In genomic region chrX:136214551-136214950, GRCh38 we compare ENCODE assay signal across 11 cellular contexts. TPM values are rescaled to one million over a fixed set of nuclear protein-coding genes. Genes with fewer than 3 reads are reported as not detected.
DNase-seq lines count a peak whose midpoint lies in the region; ATAC-seq and TF ChIP-seq lines count a peak whose summit lies in the region.
"Had no signal": no experiment of that assay in that cellular context is flagged by ENCODE, and none has a peak within 500 bp of the region (broad histone marks: within the 10 kb centered on the region; RNA-seq: fewer than 3 reads in every experiment).

No MANE protein-coding gene starts in this region.

- peak; percentile 73 for DNase-seq in HCEC 1CT
- peak; percentile 76 for DNase-seq in amniotic epithelial cell (ENCODE audit: low read depth)
- DNase-seq in kidney glomerular epithelial cell (lab: John Stamatoyannopoulos, UW) = peak; percentile 88
- no peak for DNase-seq in thoracic aorta (ENCODE audit: low spot score)
- DNase-seq in HT-29 (ENCODE audit: low spot score) = no peak
- DNase-seq: activated naive CD4-positive, alpha-beta T cell treated with anti-CD3 and anti-CD28 coated beads, Interleukin-2, amount 50 U/mL, for 16 hours; heart right ventricle had no signal

- no peaks in the 10 kb centered on the region for H3K9me3 ChIP-seq in thoracic aorta
- H3K9me3 ChIP-seq: heart right ventricle had no signal

- H3K36me3 ChIP-seq in thoracic aorta = no peaks in the 10 kb centered on the region

- H3K4me3 ChIP-seq in thoracic aorta = no peak overlapping the region
- H3K4me3 ChIP-seq: heart right ventricle had no signal

- H3K27ac ChIP-seq in thoracic aorta = peak overlapping the region; percentile 38 to 61
- H3K27ac ChIP-seq: parathyroid adenoma had no signal

- no peaks in the 10 kb centered on the region for H3K27me3 ChIP-seq in thoracic aorta (replicated peaks; ENCODE audit: insufficient read depth)

- H3K4me1 ChIP-seq in thoracic aorta (ENCODE audit: control insufficient read depth in 1 of 2, low read depth in 2 of 2) = peaks cover 0 to 2% of the 10 kb centered on the region in 2 donors
- H3K4me1 ChIP-seq: parathyroid adenoma had no signal

- no peak for TF ChIP-seq CTCF in thoracic aorta (IDR thresholded peaks at IDR 0.05)

- ATAC-seq in thoracic aorta (ENCODE audit: insufficient number of reproducible peaks, low FRiP score, low read depth) = no peak
- ATAC-seq in GM18907 (IDR thresholded peaks at IDR 0.05; ENCODE audit: unreplicated experiment) = no peak
- no peak for ATAC-seq in HG03196 (IDR thresholded peaks at IDR 0.05; ENCODE audit: unreplicated experiment)
- ATAC-seq in HG03025 (IDR thresholded peaks at IDR 0.05; ENCODE audit: low FRiP score, unreplicated experiment) = no peak

RNA-seq across cellular contexts. Expression of gene MAP7D3, which starts 36.6 kb away (rescaled TPM):
- total RNA-seq in thoracic aorta = 10 to 100 TPM; 41.6 to 44.5 TPM
- total RNA-seq in HT-29 (2014; rRNA removed; shearing (Covaris generic)) = 2.0 and 3.4 TPM in 2 replicates

Comparison
In these comparisons a context has a peak if more than half of its experiments do, and no peak if none do; other contexts are left out.
1. DNase-seq: peak in HCEC 1CT (single experiment), amniotic epithelial cell (single experiment) and kidney glomerular epithelial cell (single experiment); none in thoracic aorta (single experiment) and HT-29 (single experiment).